ENCODE assay signal across 1 cellular context in the genomic region with DNA sequence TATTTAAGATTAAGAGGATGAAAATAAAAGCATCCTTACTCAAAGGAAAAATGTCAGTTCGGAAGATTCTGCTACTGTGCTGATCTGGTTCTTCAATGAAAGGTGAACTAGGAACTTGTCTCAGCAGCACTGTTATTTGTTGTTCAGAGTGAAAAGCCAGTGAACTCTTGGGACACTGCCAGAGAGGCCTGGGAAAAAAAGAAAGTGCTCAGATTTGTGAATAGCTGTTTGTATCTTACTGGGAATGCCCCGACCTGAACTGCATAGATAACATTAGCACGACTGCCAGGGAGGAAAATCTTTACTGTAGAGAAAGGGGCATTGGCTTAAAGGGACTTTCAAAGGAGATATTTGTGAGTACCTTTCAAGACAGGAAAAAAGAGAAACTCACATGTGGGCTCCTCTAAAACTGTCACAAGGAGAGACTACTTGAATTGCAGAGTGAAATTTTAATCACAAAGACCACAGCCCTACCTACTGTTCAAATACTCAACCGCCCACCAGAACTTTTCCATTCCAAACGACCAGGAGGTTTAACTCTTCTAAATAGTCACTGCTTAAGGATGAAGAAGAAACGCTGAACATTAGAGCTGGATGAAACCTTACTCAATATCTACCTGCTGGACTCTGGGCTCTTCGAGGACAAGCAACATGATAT.
TF ChIP-seq lines count a peak whose summit lies in the region.

No MANE protein-coding gene starts in this region.

TF ChIP-seq in SK-N-SH, 30 proteins besides CTCF, POLR2A, EP300 and RAD21 (continued from another document):
- no peak for TF ChIP-seq FOSL2 (IDR thresholded peaks at IDR 0.05; ENCODE audit: borderline replicate concordance, low read depth)
